ENCODE assay signal across 1 cellular context in genomic region chr1:11749203-11749689, GRCh38.
TF ChIP-seq lines count a peak whose summit lies in the region.

No MANE protein-coding gene starts in this region.

TF ChIP-seq in IMR-90, 13 proteins besides CTCF, POLR2A, EP300 and RAD21:
- TF ChIP-seq CHD1 (IDR thresholded peaks at IDR 0.05; ENCODE audit: low read depth, low read length) (no peak), CEBPB (IDR thresholded peaks at IDR 0.05; ENCODE audit: low read depth, low read length) (no peak), SMC3 (IDR thresholded peaks at IDR 0.05; ENCODE audit: low read depth, low read length) (no peak), ELK1 (IDR thresholded peaks at IDR 0.05; ENCODE audit: borderline replicate concordance, low read depth, low read length) (no peak)
- TF ChIP-seq, protein P1, sequence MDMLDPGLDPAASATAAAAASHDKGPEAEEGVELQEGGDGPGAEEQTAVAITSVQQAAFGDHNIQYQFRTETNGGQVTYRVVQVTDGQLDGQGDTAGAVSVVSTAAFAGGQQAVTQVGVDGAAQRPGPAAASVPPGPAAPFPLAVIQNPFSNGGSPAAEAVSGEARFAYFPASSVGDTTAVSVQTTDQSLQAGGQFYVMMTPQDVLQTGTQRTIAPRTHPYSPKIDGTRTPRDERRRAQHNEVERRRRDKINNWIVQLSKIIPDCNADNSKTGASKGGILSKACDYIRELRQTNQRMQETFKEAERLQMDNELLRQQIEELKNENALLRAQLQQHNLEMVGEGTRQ (IDR thresholded peaks at IDR 0.05; ENCODE audit: low read depth, low read length): no peak
